1 cellular context compared by ENCODE assay signal in the genomic region with DNA sequence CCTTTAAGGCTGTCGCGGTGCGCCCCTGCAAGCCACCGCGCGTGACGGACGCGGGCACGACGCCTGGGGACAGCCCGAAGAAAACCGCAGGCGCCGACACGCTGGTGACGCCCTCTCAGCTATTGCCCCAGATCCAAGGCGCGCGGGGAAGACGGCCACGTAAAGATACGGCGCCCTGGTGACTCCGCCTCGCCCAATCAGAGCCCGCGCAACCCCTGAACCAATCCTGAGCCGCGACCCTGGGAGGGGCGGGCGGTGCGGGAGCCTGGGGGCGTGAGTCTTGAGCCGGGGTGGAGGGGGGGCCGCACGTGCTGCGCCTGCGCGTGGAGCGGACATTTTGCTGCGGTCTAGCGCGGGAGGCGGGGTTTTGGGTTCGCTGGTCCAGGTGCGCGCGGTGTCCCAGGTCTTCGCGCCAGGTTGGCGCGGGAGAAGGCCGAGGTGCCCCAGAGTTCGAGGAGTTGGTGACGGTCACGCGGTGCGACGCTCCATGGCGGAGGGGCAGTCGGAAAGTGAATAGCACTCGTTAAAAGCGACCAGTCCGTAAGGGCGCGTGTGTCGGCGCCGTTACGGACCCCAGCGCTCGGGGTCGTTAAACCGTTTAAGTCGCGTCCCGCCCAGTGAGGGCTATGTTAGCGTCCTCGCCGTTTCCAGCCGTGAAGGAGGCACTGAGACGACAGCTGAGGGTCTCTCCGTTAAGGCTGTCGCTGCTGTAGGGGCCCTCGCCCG.
TF ChIP-seq lines count a peak whose summit lies in the region.

No MANE protein-coding gene starts in this region.

TF ChIP-seq in neural cell, 6 proteins besides CTCF, POLR2A, EP300 and RAD21 (continued from another document):
- peak; percentile 88 for TF ChIP-seq REST (IDR thresholded peaks at IDR 0.05; ENCODE audit: borderline replicate concordance)
